Comparison of ENCODE assay signal across 26 cellular contexts in genomic region chr1:232463226-232463625, GRCh38.
DNase-seq lines count a peak whose midpoint lies in the region; ATAC-seq, FAIRE-seq and TF ChIP-seq lines count a peak whose summit lies in the region.
"Had no signal": no experiment of that assay in that cellular context is flagged by ENCODE, and none has a peak within 500 bp of the region (broad histone marks: within the 10 kb centered on the region; RNA-seq: fewer than 3 reads in every experiment).

No MANE protein-coding gene starts in this region.

- intact Hi-C loops in MCF 10A (cut with micrococcal nuclease), result no loop called here
- intact Hi-C loops in breast epithelium (cut with DNase I; ENCODE audit: low total_unique reads), result no loop called here
- intact Hi-C loops in gastrocnemius medialis (cut with DNase I; ENCODE audit: low total_unique reads), result no loop called here

- H3K27ac ChIP-seq in breast epithelium (no peak overlapping the region), gastrocnemius medialis (no peak overlapping the region)
- H3K27ac ChIP-seq: BLaER1 treated with 17β-estradiol and CSF1 and Interleukin-3, amounts not matched to agents 10 nM and 100 nM; cardiac muscle cell; dorsolateral prefrontal cortex; gastroesophageal sphincter had no signal

- FAIRE-seq in HTR-8/SVneo (lab: Jason Lieb, UNC), result no peak
- FAIRE-seq: H1, K562 had no signal

- H3K9me3 Mint-ChIP-seq in MCF 10A (ENCODE audit: unreplicated experiment), result no peaks in the 10 kb centered on the region
- H3K9me3 Mint-ChIP-seq in endothelial cell (ENCODE audit: unreplicated experiment), result no peaks in the 10 kb centered on the region
- H3K9me3 Mint-ChIP-seq: activated B cell treated with CpG ODN at 0.5 μM for 24 hours; activated naive CD8-positive, alpha-beta T cell treated with anti-CD3 and anti-CD28 coated beads, Interleukin-2, amount 50 U/mL, for 24 hours had no signal

- H3K4me3 Mint-ChIP-seq in MCF 10A (ENCODE audit: unreplicated experiment) (no peak overlapping the region), endothelial cell (ENCODE audit: unreplicated experiment) (no peak overlapping the region)
- H3K4me3 Mint-ChIP-seq: activated B cell treated with CpG ODN at 0.5 μM for 24 hours; activated naive CD8-positive, alpha-beta T cell treated with anti-CD3 and anti-CD28 coated beads, Interleukin-2, amount 50 U/mL, for 24 hours had no signal

- no peak for TF ChIP-seq CTCF in MCF 10A (IDR thresholded peaks at IDR 0.05; ENCODE audit: unreplicated experiment)
- TF ChIP-seq CTCF in breast epithelium (IDR thresholded peaks at IDR 0.05), result no peak
- no peak for TF ChIP-seq CTCF in endothelial cell (IDR thresholded peaks at IDR 0.05; ENCODE audit: unreplicated experiment)
- TF ChIP-seq CTCF in gastrocnemius medialis (IDR thresholded peaks at IDR 0.05 in 4 of 5, conservative IDR thresholded peaks at IDR 0.05 in 1 of 5), result no peak

- H3K36me3 ChIP-seq in breast epithelium, result no peaks in the 10 kb centered on the region
- H3K36me3 ChIP-seq in gastrocnemius medialis, result peaks cover 0 to 10% of the 10 kb centered on the region in 2 donors

- TF ChIP-seq POLR2A in breast epithelium (IDR thresholded peaks at IDR 0.05), result no peak
- no peak for TF ChIP-seq POLR2A in gastrocnemius medialis (IDR thresholded peaks at IDR 0.05)

- ATAC-seq in gastrocnemius medialis (no peak), HG03039 (IDR thresholded peaks at IDR 0.05; ENCODE audit: unreplicated experiment) (no peak)
- ATAC-seq: activated naive CD8-positive, alpha-beta T cell treated with anti-CD3 and anti-CD28 coated beads, Interleukin-2, amount 50 U/mL, for 24 hours; gastroesophageal sphincter; K562 had no signal

- CTCF ChIA-PET in MCF 10A (lab: Yijun Ruan, JAX), result interaction anchor here (0.7 kb wide), 1 partner anchor 26 kb away, joined by 3 read pairs; no protein-coding TSS in a partner anchor

- H3K4me3 ChIP-seq in breast epithelium (no peak overlapping the region), gastrocnemius medialis (no peak overlapping the region)
- H3K4me3 ChIP-seq: BLaER1 treated with 17β-estradiol and CSF1 and Interleukin-3, amounts not matched to agents 10 nM and 100 nM; cardiac muscle cell; dorsolateral prefrontal cortex; gastroesophageal sphincter; K562 had no signal

- DNase-seq in MCF 10A (ENCODE audit: unreplicated experiment) (peak; percentile 53), breast epithelium (ENCODE audit: low spot score in 2 of 2) (no peak), NCI-H82 (lab: John Stamatoyannopoulos, UW) (peak; percentile 20), endothelial cell (ENCODE audit: low spot score) (no peak), gastrocnemius medialis (no peak), HTR-8/SVneo (ENCODE audit: insufficient read length, low spot score) (no peak)
- no peak for DNase-seq in effector CD8-positive, alpha-beta T cell (lab: John Stamatoyannopoulos, UW)
- DNase-seq: ACHN; activated B cell treated with CpG ODN at 0.5 μM for 24 hours; activated CD4-positive, alpha-beta T cell treated with anti-CD3 and anti-CD28 coated beads, Interleukin-2, amount 50 U/mL, for 48 hours; activated naive CD8-positive, alpha-beta T cell treated with anti-CD3 and anti-CD28 coated beads, Interleukin-2, amount 50 U/mL, for 24 hours; Caco-2; dorsolateral prefrontal cortex; kidney glomerular epithelial cell; mammary epithelial cell; NCI-H1694 treated with DMSO at 0.1 percent for 48 hours; NCI-H446 treated with DMSO at 0.1 percent for 48 hours; substantia nigra; T-helper 9 cell had no signal

- BruUV-seq in MCF 10A (replicated peaks; lab: Mats Ljungman, UMichigan), result no TSS peak

- H3K9me3 ChIP-seq in breast epithelium (no peaks in the 10 kb centered on the region), gastrocnemius medialis (no peaks in the 10 kb centered on the region)
- H3K9me3 ChIP-seq: BLaER1 treated with 17β-estradiol and CSF1 and Interleukin-3, amounts not matched to agents 10 nM and 100 nM; Caco-2; gastroesophageal sphincter had no signal

- H3K36me3 Mint-ChIP-seq in MCF 10A (ENCODE audit: insufficient read depth, unreplicated experiment), result peaks cover 20% of the 10 kb centered on the region
- H3K36me3 Mint-ChIP-seq in endothelial cell (ENCODE audit: low read depth, unreplicated experiment), result peaks cover 50% of the 10 kb centered on the region

- H3K4me1 Mint-ChIP-seq in MCF 10A (ENCODE audit: insufficient read depth, unreplicated experiment) (no peaks in the 10 kb centered on the region), endothelial cell (ENCODE audit: unreplicated experiment) (peaks cover 5% of the 10 kb centered on the region)
- H3K4me1 Mint-ChIP-seq: activated B cell treated with CpG ODN at 0.5 μM for 24 hours had no signal

- H3K27me3 ChIP-seq in breast epithelium (no peaks in the 10 kb centered on the region), gastrocnemius medialis (no peaks in the 10 kb centered on the region)
- H3K27me3 ChIP-seq: BLaER1 treated with 17β-estradiol and CSF1 and Interleukin-3, amounts not matched to agents 10 nM and 100 nM; cardiac muscle cell; dorsolateral prefrontal cortex; gastroesophageal sphincter had no signal

- in situ Hi-C loops in gastrocnemius medialis (cut with MboI; ENCODE audit: low sequenced_read_pairs in 4 of 4), result no loop called here

- H3K4me1 ChIP-seq in breast epithelium, result no peaks in the 10 kb centered on the region
- H3K4me1 ChIP-seq in gastrocnemius medialis, result no peaks in the 10 kb centered on the region
- H3K4me1 ChIP-seq: BLaER1 treated with 17β-estradiol and CSF1 and Interleukin-3, amounts not matched to agents 10 nM and 100 nM had no signal

- POLR2A ChIA-PET in MCF 10A (lab: Yijun Ruan, JAX), result no interaction called here

- H3K27me3 Mint-ChIP-seq in MCF 10A (ENCODE audit: insufficient read depth, unreplicated experiment), result no peaks in the 10 kb centered on the region
- H3K27me3 Mint-ChIP-seq in endothelial cell (ENCODE audit: unreplicated experiment), result peaks cover 1% of the 10 kb centered on the region
- H3K27me3 Mint-ChIP-seq: activated B cell treated with CpG ODN at 0.5 μM for 24 hours; activated naive CD8-positive, alpha-beta T cell treated with anti-CD3 and anti-CD28 coated beads, Interleukin-2, amount 50 U/mL, for 24 hours; progenitor cell of endocrine pancreas had no signal

- H3K27ac Mint-ChIP-seq in MCF 10A (ENCODE audit: low read depth, unreplicated experiment) (no peak overlapping the region), endothelial cell (ENCODE audit: unreplicated experiment) (peak overlapping the region; percentile 45)
- H3K27ac Mint-ChIP-seq: activated B cell treated with CpG ODN at 0.5 μM for 24 hours; activated naive CD8-positive, alpha-beta T cell treated with anti-CD3 and anti-CD28 coated beads, Interleukin-2, amount 50 U/mL, for 24 hours; progenitor cell of endocrine pancreas had no signal

Comparison
In these comparisons a context has a peak if more than half of its experiments do, and no peak if none do; other contexts are left out.
1. DNase-seq: peak in MCF 10A (single experiment) and NCI-H82 (single experiment); none in breast epithelium (0 of 2), endothelial cell (single experiment), gastrocnemius medialis (0 of 2), effector CD8-positive, alpha-beta T cell (single experiment) and HTR-8/SVneo (single experiment).